ENCODE assay signal across 24 cellular contexts in the genomic region with DNA sequence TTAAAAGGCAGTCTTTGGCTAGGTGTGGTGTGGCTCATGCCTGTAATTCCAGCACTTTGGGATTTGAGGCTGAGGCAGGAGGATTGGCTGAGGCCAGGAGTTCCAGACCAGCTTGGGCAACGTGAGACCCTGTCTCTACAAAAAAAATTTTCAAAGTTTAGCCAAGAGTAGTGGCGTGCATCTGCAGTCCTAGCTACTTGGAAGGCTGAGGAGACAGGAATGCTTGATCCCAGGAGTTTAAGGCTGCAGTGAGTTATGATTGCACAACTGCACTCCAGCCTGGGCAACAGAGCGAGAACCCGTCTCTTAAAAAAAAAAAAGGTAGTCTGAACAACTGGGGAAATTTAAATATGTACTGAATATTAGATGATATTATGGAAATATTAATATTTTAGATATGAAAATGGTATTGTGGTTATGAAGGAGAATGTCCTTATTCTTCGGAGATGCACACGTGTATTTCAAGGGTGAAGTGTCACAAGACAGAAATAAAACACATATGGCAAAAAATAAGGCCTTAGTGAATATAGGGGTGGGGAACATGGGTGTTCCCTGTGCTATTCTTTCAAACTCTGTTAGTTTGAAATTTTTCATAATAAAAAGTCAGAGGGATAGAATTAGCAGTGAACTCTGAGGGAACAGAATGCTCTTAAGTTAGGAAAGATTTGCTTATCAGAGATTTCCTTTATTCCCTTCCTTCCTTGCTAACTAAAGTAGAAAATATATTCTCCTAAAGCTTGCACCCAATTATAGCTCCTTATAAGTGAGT.
"Had no signal": no experiment of that assay in that cellular context is flagged by ENCODE, and none has a peak within 500 bp of the region (broad histone marks: within the 10 kb centered on the region; RNA-seq: fewer than 3 reads in every experiment).

No MANE protein-coding gene starts in this region.

- DNase-seq: activated CD4-positive, alpha-beta T cell treated with anti-CD3 and anti-CD28 coated beads for 48 hours; activated CD4-positive, alpha-beta T cell treated with anti-CD3 and anti-CD28 coated beads, Interleukin-2, amount 50 U/mL, for 4 hours; activated CD4-positive, CD25-positive, alpha-beta regulatory T cell treated with anti-CD3 and anti-CD28 coated beads, Interleukin-2, amount 50 U/mL, for 72 hours; activated CD8-positive, alpha-beta T cell treated with anti-CD3 and anti-CD28 coated beads, Interleukin-2, amount 10 ng/mL, durations not matched to agents 7 days and 5 days; activated effector memory CD4-positive, alpha-beta T cell treated with anti-CD3 and anti-CD28 coated beads, Interleukin-2, amount 50 U/mL, for 16 hours; activated naive CD4-positive, alpha-beta T cell treated with Interleukin-2 at 50 U/mL for 16 hours; activated naive CD8-positive, alpha-beta T cell treated with anti-CD3 and anti-CD28 coated beads, Interleukin-2, amount 50 U/mL, for 24 hours; activated T-cell treated with anti-CD3 and anti-CD28 coated beads, Interleukin-2, amount 50 U/mL, for 24 hours; amniotic stem cell; Kasumi-1; NCI-H1105 treated with DMSO at 0.1 percent for 48 hours; NCI-H1436 treated with DMSO at 0.1 percent for 48 hours; NCI-H187; NCI-H2081; NCI-H510A treated with DMSO at 0.1 percent for 48 hours; NCI-H69; Peyer's patch; SHP77 treated with DMSO at 0.1 percent for 48 hours had no signal

- H3K9me3 Mint-ChIP-seq: activated naive CD4-positive, alpha-beta T cell treated with anti-CD3 and anti-CD28 coated beads, Interleukin-2, amount 50 U/mL, for 72 hours; activated naive CD8-positive, alpha-beta T cell treated with anti-CD3 and anti-CD28 coated beads, Interleukin-2, amount 50 U/mL, for 24 hours; activated T-cell treated with anti-CD3 and anti-CD28 coated beads, Interleukin-2, amount 50 U/mL, for 24 hours; activated T-helper 1 cell treated with anti-CD3 and anti-CD28 coated beads, Interleukin-12 subunit alpha, Interleukin-12 subunit beta, Interleukin-2, Interleukin-4 antibody, amounts not matched to agents 30 ng/mL and 10 ng/mL and 1 ng/mL, durations not matched to agents 14 hours and 24 hours and 36 hours; brain; T-helper 1 cell treated with Interleukin-12 subunit alpha and Interleukin-12 subunit beta and Interleukin-4 antibody, amounts not matched to agents 30 μg/mL and 1 μg/mL, for 36 hours; WTC11 had no signal

- H3K4me3 Mint-ChIP-seq: activated CD8-positive, alpha-beta T cell treated with anti-CD3 and anti-CD28 coated beads, Interleukin-2, amount 10 ng/mL, durations not matched to agents 7 days and 5 days; activated naive CD8-positive, alpha-beta T cell treated with anti-CD3 and anti-CD28 coated beads, Interleukin-2, amount 50 U/mL, for 24 hours; activated T-cell treated with anti-CD3 and anti-CD28 coated beads, Interleukin-2, amount 50 U/mL, for 24 hours; activated T-helper 1 cell treated with anti-CD3 and anti-CD28 coated beads, Interleukin-12 subunit alpha, Interleukin-12 subunit beta, Interleukin-2, Interleukin-4 antibody, amounts not matched to agents 30 ng/mL and 10 ng/mL and 1 ng/mL, durations not matched to agents 14 hours and 24 hours and 36 hours; brain; T-helper 1 cell treated with Interleukin-12 subunit alpha and Interleukin-12 subunit beta and Interleukin-4 antibody, amounts not matched to agents 30 μg/mL and 1 μg/mL, for 36 hours; WTC11 had no signal

- ATAC-seq: activated CD8-positive, alpha-beta T cell treated with anti-CD3 and anti-CD28 coated beads, Interleukin-2, amount 10 ng/mL, durations not matched to agents 7 days and 5 days; activated naive CD4-positive, alpha-beta T cell treated with anti-CD3 and anti-CD28 coated beads, Interleukin-2, amount 50 U/mL, for 72 hours; activated naive CD8-positive, alpha-beta T cell treated with anti-CD3 and anti-CD28 coated beads, Interleukin-2, amount 50 U/mL, for 24 hours; WTC11 had no signal

- H3K27ac ChIP-seq: Peyer's patch, RWPE1 had no signal

- H3K27ac Mint-ChIP-seq: activated CD8-positive, alpha-beta T cell treated with anti-CD3 and anti-CD28 coated beads, Interleukin-2, amount 10 ng/mL, durations not matched to agents 7 days and 5 days; activated naive CD4-positive, alpha-beta T cell treated with anti-CD3 and anti-CD28 coated beads, Interleukin-2, amount 50 U/mL, for 72 hours; activated naive CD8-positive, alpha-beta T cell treated with anti-CD3 and anti-CD28 coated beads, Interleukin-2, amount 50 U/mL, for 24 hours; activated T-cell treated with anti-CD3 and anti-CD28 coated beads, Interleukin-2, amount 50 U/mL, for 24 hours; activated T-helper 1 cell treated with anti-CD3 and anti-CD28 coated beads, Interleukin-12 subunit alpha, Interleukin-12 subunit beta, Interleukin-2, Interleukin-4 antibody, amounts not matched to agents 30 ng/mL and 10 ng/mL and 1 ng/mL, durations not matched to agents 14 hours and 24 hours and 36 hours; T-helper 1 cell treated with Interleukin-12 subunit alpha and Interleukin-12 subunit beta and Interleukin-4 antibody, amounts not matched to agents 30 μg/mL and 1 μg/mL, for 36 hours; WTC11 had no signal

- H3K4me3 ChIP-seq: Peyer's patch had no signal

- H3K4me1 Mint-ChIP-seq: activated naive CD8-positive, alpha-beta T cell treated with anti-CD3 and anti-CD28 coated beads, Interleukin-2, amount 50 U/mL, for 24 hours had no signal

- H3K36me3 Mint-ChIP-seq: activated naive CD4-positive, alpha-beta T cell treated with anti-CD3 and anti-CD28 coated beads, Interleukin-2, amount 50 U/mL, for 72 hours; WTC11 had no signal
